Comparison of ENCODE assay signal across 7 cellular contexts in the genomic region with DNA sequence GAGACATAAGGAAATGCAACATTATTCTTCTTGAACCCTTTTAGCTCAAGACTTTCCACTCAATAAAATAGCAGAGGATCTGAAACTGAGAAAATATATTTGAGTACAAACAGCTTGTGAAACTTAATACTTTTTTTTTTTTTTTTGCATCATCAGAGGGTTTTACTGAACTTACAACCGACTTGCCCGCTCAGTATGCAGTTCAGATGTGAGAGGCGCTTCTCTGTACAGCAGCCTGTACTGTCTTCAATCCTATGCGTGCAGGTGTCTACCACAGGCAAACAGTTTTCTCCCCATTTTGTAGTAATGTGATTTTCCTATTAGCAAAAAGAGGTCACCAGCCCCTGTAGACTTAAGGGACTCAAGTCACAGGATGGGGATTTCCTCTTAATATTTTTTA. TPM values are rescaled to one million over a fixed set of nuclear protein-coding genes. Genes with fewer than 3 reads are reported as not detected.
DNase-seq lines count a peak whose midpoint lies in the region; ATAC-seq, FAIRE-seq and TF ChIP-seq lines count a peak whose summit lies in the region.
"Not testable (repeated sequence)": the region's sequence is repeated elsewhere in the genome, so short reads cannot be mapped to it uniquely, and the experiment has no call there.

No MANE protein-coding gene starts in this region.

- not testable (repeated sequence) for H3K27me3 ChIP-seq in OCI-LY1 (ENCODE audit: insufficient read depth, low read length); astrocyte (ENCODE audit: insufficient read depth, low read length); naive thymus-derived CD4-positive, alpha-beta T cell (ENCODE audit: control insufficient read depth in 2 of 2, insufficient read depth in 2 of 2, low read length in 2 of 2)

- CTCF ChIA-PET in Calu3 (lab: Charles Lee), result not testable (repeated sequence)
- CTCF ChIA-PET in naive thymus-derived CD4-positive, alpha-beta T cell (lab: Charles Lee), result interaction anchor here (0.7 kb wide), 1 partner anchor 10 kb away, joined by 3 read pairs; no protein-coding TSS in a partner anchor

- not testable (repeated sequence) for H3K4me3 Mint-ChIP-seq in Calu3 (ENCODE audit: low read depth, unreplicated experiment); HFFc6; astrocyte (ENCODE audit: unreplicated experiment); naive thymus-derived CD4-positive, alpha-beta T cell

- peak overlapping the region; percentile 59 for H3K27ac ChIP-seq in OCI-LY1 (ENCODE audit: low read depth, low read length, poor library complexity, severe bottlenecking)
- H3K27ac ChIP-seq in astrocyte (ENCODE audit: low read depth, low read length); naive thymus-derived CD4-positive, alpha-beta T cell (ENCODE audit: low read depth, low read length): not testable (repeated sequence)

- H3K9me2 ChIP-seq in OCI-LY1 (ENCODE audit: low read depth, low read length), result not testable (repeated sequence)

- H3K36me3 ChIP-seq in OCI-LY1 (ENCODE audit: insufficient read depth, low read length) (peaks cover 34% of the 10 kb centered on the region), astrocyte (ENCODE audit: insufficient read depth, low read length) (peaks cover 65% of the 10 kb centered on the region)
- peaks cover 0 to 29% (median 0%) of the 10 kb centered on the region in 3 experiments for H3K36me3 ChIP-seq in naive thymus-derived CD4-positive, alpha-beta T cell (ENCODE audit: control insufficient read depth in 2 of 3, insufficient read depth in 3 of 3, low read length in 3 of 3)

- H3K9ac ChIP-seq in OCI-LY1 (ENCODE audit: low read length); astrocyte (ENCODE audit: low read length): not testable (repeated sequence)

- not testable (repeated sequence) for H3K27ac Mint-ChIP-seq in Calu3 (ENCODE audit: unreplicated experiment)
- H3K27ac Mint-ChIP-seq in HFFc6, result peak overlapping the region; percentile 70
- peak overlapping the region; percentile 84 for H3K27ac Mint-ChIP-seq in astrocyte (ENCODE audit: unreplicated experiment)
- peak overlapping the region in 5 of 9 donors; percentile 3 to 62 (median 28) for H3K27ac Mint-ChIP-seq in naive thymus-derived CD4-positive, alpha-beta T cell

- H3K4me2 ChIP-seq in OCI-LY1 (ENCODE audit: low read length); astrocyte (ENCODE audit: low read length): not testable (repeated sequence)

- TF ChIP-seq CTCF in Calu3 (IDR thresholded peaks at IDR 0.05; ENCODE audit: unreplicated experiment); HFFc6 (IDR thresholded peaks at IDR 0.05); OCI-LY1 (IDR thresholded peaks at IDR 0.05; ENCODE audit: low read length); astrocyte (IDR thresholded peaks at IDR 0.05; ENCODE audit: insufficient read depth, low read depth, low read length): not testable (repeated sequence)

- not testable (repeated sequence) for H2AFZ ChIP-seq in OCI-LY1 (ENCODE audit: low read length); astrocyte (ENCODE audit: low read depth, low read length)

- not testable (repeated sequence) for H4K20me1 ChIP-seq in OCI-LY1 (ENCODE audit: insufficient read depth, low read length)
- peaks cover 39% of the 10 kb centered on the region for H4K20me1 ChIP-seq in astrocyte (ENCODE audit: insufficient read depth, low read length)

- H3K9me3 ChIP-seq in OCI-LY1 (ENCODE audit: low read length); astrocyte (ENCODE audit: insufficient read depth, low read depth, low read length); naive thymus-derived CD4-positive, alpha-beta T cell (ENCODE audit: control insufficient read depth in 2 of 3, low read length in 3 of 3): not testable (repeated sequence)

- H3K4me1 ChIP-seq in OCI-LY1 (ENCODE audit: insufficient read depth, low read length, severe bottlenecking); astrocyte (ENCODE audit: insufficient read depth, low read length); naive thymus-derived CD4-positive, alpha-beta T cell (ENCODE audit: control insufficient read depth in 2 of 2, insufficient read depth in 2 of 2, low read length in 2 of 2): not testable (repeated sequence)

- intact Hi-C loops in Calu3 (cut with micrococcal nuclease; ENCODE audit: unreplicated experiment); naive thymus-derived CD4-positive, alpha-beta T cell (cut with micrococcal nuclease): not testable (repeated sequence)

- DNase-seq in Calu3; HFFc6; astrocyte (ENCODE audit: low read depth); naive thymus-derived CD4-positive, alpha-beta T cell: not testable (repeated sequence)

- peaks cover 79% of the 10 kb centered on the region for H3K36me3 Mint-ChIP-seq in Calu3 (ENCODE audit: insufficient read depth, unreplicated experiment)
- H3K36me3 Mint-ChIP-seq in HFFc6 (ENCODE audit: low read depth), result peaks cover 36% of the 10 kb centered on the region
- peaks cover 19% of the 10 kb centered on the region for H3K36me3 Mint-ChIP-seq in astrocyte (ENCODE audit: low read depth, unreplicated experiment)
- peaks cover 11 to 41% (median 29%) of the 10 kb centered on the region in 5 donors for H3K36me3 Mint-ChIP-seq in naive thymus-derived CD4-positive, alpha-beta T cell

- H3K79me2 ChIP-seq in OCI-LY1 (ENCODE audit: insufficient read depth, low read length); astrocyte (ENCODE audit: insufficient read depth, low read length): not testable (repeated sequence)

- H3K4me3 ChIP-seq in OCI-LY1 (ENCODE audit: low read depth, low read length, poor library complexity, severe bottlenecking); astrocyte (ENCODE audit: insufficient read depth, low read depth, low read length); naive thymus-derived CD4-positive, alpha-beta T cell (ENCODE audit: low read length): not testable (repeated sequence)

- not testable (repeated sequence) for FAIRE-seq in astrocyte (lab: Jason Lieb, UNC)

- TSS peak; percentile 56 for BruUV-seq in Calu3 (replicated peaks; lab: Mats Ljungman, UMichigan)

- POLR2A ChIA-PET in naive thymus-derived CD4-positive, alpha-beta T cell (lab: Charles Lee), result interaction anchor here (0.6 kb wide), 1 partner anchor 11 kb away, joined by 4 read pairs; no protein-coding TSS in a partner anchor

- not testable (repeated sequence) for H3K4me1 Mint-ChIP-seq in Calu3 (ENCODE audit: low read depth, unreplicated experiment); astrocyte (ENCODE audit: low read depth, unreplicated experiment); naive thymus-derived CD4-positive, alpha-beta T cell
- H3K4me1 Mint-ChIP-seq in HFFc6 (ENCODE audit: low read depth), result peaks cover 17% of the 10 kb centered on the region

- H3K9me3 Mint-ChIP-seq in Calu3 (ENCODE audit: low read depth, unreplicated experiment); HFFc6; astrocyte (ENCODE audit: unreplicated experiment); naive thymus-derived CD4-positive, alpha-beta T cell: not testable (repeated sequence)

- ATAC-seq in GM18868 (IDR thresholded peaks at IDR 0.05; ENCODE audit: unreplicated experiment) (peak; percentile 67), HG03378 (IDR thresholded peaks at IDR 0.05; ENCODE audit: unreplicated experiment) (peak; percentile 66)
- not testable (repeated sequence) for ATAC-seq in naive thymus-derived CD4-positive, alpha-beta T cell

- not testable (repeated sequence) for H3F3A ChIP-seq in OCI-LY1 (ENCODE audit: insufficient read depth, low read length)

- not testable (repeated sequence) for H3K27me3 Mint-ChIP-seq in Calu3 (ENCODE audit: unreplicated experiment); astrocyte (ENCODE audit: low read depth, unreplicated experiment); naive thymus-derived CD4-positive, alpha-beta T cell
- peaks cover 18% of the 10 kb centered on the region for H3K27me3 Mint-ChIP-seq in HFFc6 (ENCODE audit: insufficient read depth)

RNA-seq across cellular contexts. Expression of gene ZRANB1, which starts 46.8 kb away (rescaled TPM):
- 11.6 and 12.5 TPM in 2 replicates for total RNA-seq in Calu3 (2022)
- total RNA-seq in HFFc6 (2021; fragmentation: NEBNext Ultra II Directional; extraction: Animal tissue kit (Norgen Biotek cat#: 25700)), result 10 to 100 TPM; 11.8 to 13.6 (median 12.6) TPM
- 24.5 and 24.9 TPM in 2 replicates for total RNA-seq in astrocyte
- total RNA-seq in naive thymus-derived CD4-positive, alpha-beta T cell, result 10 to 100 TPM; 16.0 to 26.4 (median 22.5) TPM
- 10 to 100 TPM in 1 of 2 donors, 1 to 10 TPM in 1; 7.3 to 10.5 TPM for polyA plus RNA-seq in naive thymus-derived CD4-positive, alpha-beta T cell
